1 cellular context compared by ENCODE assay signal in the genomic region with DNA sequence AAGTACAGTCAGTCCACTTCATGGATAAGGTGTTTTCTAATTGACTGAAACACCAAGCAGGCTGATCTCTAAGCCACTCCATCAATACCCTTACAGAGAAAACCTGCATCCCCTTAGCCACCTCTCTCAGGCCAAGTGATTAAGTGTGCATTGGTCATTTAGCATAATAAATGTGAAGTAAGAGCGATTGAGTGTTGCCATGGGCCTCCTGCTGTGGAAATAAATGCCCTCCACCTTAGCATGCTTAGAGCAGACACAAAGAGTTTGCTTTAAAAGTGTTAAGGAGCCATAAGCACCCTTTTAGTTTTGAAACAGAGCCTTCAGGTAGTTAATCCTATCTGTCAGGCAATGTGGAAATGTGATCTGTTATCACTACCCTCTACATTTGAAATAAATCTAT.
TF ChIP-seq lines count a peak whose summit lies in the region.

No MANE protein-coding gene starts in this region.

TF ChIP-seq in GM23338, 12 proteins besides CTCF, POLR2A, EP300 and RAD21 (continued from another document):
- TF ChIP-seq, protein P1, sequence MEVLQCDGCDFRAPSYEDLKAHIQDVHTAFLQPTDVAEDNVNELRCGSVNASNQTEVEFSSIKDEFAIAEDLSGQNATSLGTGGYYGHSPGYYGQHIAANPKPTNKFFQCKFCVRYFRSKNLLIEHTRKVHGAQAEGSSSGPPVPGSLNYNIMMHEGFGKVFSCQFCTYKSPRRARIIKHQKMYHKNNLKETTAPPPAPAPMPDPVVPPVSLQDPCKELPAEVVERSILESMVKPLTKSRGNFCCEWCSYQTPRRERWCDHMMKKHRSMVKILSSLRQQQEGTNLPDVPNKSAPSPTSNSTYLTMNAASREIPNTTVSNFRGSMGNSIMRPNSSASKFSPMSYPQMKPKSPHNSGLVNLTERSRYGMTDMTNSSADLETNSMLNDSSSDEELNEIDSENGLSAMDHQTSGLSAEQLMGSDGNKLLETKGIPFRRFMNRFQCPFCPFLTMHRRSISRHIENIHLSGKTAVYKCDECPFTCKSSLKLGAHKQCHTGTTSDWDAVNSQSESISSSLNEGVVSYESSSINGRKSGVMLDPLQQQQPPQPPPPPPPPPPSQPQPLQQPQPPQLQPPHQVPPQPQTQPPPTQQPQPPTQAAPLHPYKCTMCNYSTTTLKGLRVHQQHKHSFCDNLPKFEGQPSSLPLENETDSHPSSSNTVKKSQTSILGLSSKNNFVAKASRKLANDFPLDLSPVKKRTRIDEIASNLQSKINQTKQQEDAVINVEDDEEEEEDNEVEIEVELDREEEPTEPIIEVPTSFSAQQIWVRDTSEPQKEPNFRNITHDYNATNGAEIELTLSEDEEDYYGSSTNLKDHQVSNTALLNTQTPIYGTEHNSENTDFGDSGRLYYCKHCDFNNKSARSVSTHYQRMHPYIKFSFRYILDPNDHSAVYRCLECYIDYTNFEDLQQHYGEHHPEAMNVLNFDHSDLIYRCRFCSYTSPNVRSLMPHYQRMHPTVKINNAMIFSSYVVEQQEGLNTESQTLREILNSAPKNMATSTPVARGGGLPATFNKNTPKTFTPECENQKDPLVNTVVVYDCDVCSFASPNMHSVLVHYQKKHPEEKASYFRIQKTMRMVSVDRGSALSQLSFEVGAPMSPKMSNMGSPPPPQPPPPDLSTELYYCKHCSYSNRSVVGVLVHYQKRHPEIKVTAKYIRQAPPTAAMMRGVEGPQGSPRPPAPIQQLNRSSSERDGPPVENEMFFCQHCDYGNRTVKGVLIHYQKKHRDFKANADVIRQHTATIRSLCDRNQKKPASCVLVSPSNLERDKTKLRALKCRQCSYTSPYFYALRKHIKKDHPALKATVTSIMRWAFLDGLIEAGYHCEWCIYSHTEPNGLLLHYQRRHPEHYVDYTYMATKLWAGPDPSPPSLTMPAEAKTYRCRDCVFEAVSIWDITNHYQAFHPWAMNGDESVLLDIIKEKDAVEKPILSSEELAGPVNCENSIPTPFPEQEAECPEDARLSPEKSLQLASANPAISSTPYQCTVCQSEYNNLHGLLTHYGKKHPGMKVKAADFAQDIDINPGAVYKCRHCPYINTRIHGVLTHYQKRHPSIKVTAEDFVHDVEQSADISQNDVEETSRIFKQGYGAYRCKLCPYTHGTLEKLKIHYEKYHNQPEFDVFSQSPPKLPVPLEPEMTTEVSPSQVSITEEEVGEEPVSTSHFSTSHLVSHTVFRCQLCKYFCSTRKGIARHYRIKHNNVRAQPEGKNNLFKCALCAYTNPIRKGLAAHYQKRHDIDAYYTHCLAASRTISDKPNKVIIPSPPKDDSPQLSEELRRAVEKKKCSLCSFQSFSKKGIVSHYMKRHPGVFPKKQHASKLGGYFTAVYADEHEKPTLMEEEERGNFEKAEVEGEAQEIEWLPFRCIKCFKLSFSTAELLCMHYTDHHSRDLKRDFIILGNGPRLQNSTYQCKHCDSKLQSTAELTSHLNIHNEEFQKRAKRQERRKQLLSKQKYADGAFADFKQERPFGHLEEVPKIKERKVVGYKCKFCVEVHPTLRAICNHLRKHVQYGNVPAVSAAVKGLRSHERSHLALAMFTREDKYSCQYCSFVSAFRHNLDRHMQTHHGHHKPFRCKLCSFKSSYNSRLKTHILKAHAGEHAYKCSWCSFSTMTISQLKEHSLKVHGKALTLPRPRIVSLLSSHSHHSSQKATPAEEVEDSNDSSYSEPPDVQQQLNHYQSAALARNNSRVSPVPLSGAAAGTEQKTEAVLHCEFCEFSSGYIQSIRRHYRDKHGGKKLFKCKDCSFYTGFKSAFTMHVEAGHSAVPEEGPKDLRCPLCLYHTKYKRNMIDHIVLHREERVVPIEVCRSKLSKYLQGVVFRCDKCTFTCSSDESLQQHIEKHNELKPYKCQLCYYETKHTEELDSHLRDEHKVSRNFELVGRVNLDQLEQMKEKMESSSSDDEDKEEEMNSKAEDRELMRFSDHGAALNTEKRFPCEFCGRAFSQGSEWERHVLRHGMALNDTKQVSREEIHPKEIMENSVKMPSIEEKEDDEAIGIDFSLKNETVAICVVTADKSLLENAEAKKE (CRISPR knock-in tag; IDR thresholded peaks at IDR 0.05), result 0 out of 2 replicates have a peak, but pooled peaks have one; percentile 7
- peak; percentile 97 for TF ChIP-seq NANOG (IDR thresholded peaks at IDR 0.05; ENCODE audit: borderline replicate concordance)
